ENCODE assay signal across 37 cellular contexts in genomic region chr1:4486408-4487120, GRCh38.
"Had no signal": no experiment of that assay in that cellular context is flagged by ENCODE, and none has a peak within 500 bp of the region (broad histone marks: within the 10 kb centered on the region; RNA-seq: fewer than 3 reads in every experiment).

No MANE protein-coding gene starts in this region.

- H3K4me3 ChIP-seq: MG63, Peyer's patch had no signal

- H3K27ac ChIP-seq: brain microvascular endothelial cell, Peyer's patch, VCaP had no signal

- DNase-seq: activated B cell treated with CpG ODN at 0.5 μM for 24 hours; activated CD4-positive, alpha-beta T cell treated with anti-CD3 and anti-CD28 coated beads for 4 hours; activated CD4-positive, CD25-positive, alpha-beta regulatory T cell treated with anti-CD3 and anti-CD28 coated beads, Interleukin-2, amount 50 U/mL, for 72 hours; activated CD8-positive, alpha-beta T cell treated with anti-CD3 and anti-CD28 coated beads for 36 hours; activated gamma-delta T cell treated with Interleukin-2 at 50 U/mL for 16 hours; activated naive CD4-positive, alpha-beta T cell treated with anti-CD3 and anti-CD28 coated beads, Interleukin-2, amount 50 U/mL, for 16 hours; activated naive CD8-positive, alpha-beta T cell treated with anti-CD3 and anti-CD28 coated beads for 36 hours; activated T-cell treated with anti-CD3 and anti-CD28 coated beads, Interleukin-2, amount 50 U/mL, for 1 hour; activated T-cell treated with anti-CD3 and anti-CD28 coated beads, Interleukin-2, amount 50 U/mL, for 72 hours; amniotic stem cell; aorta; brain microvascular endothelial cell; central memory CD4-positive, alpha-beta T cell; Kasumi-1; KG1; MG63; NCI-H1048; NCI-H1105 treated with DMSO at 0.1 percent for 48 hours; NCI-H1436; NCI-H1694 treated with DMSO at 0.1 percent for 48 hours; NCI-H2029; NCI-H2171; NCI-H510A; NCI-H526; NCI-H748 treated with DMSO at 0.1 percent for 48 hours; NK-92 treated with Interleukin-12 subunit alpha and Interleukin-12 subunit beta, amount 100 ng/mL, for 24 hours; PC-3; Peyer's patch; RPMI8226; SIG-M5; SW 1271; T-helper 1 cell; T-helper 2 cell; T-helper 9 cell had no signal

- H3K9me3 ChIP-seq: MG63, Peyer's patch had no signal

- H3K4me1 ChIP-seq: Peyer's patch had no signal

- H3K27me3 ChIP-seq: brain microvascular endothelial cell, MG63, Peyer's patch had no signal

- ATAC-seq: activated CD8-positive, alpha-beta T cell treated with anti-CD3 and anti-CD28 coated beads for 36 hours; activated T-cell treated with anti-CD3 and anti-CD28 coated beads, Interleukin-2, amount 50 U/mL, for 72 hours; activated T-helper 17 cell treated with anti-CD3 and anti-CD28 coated beads, Interleukin-2, amount 50 U/mL, for 72 hours; PC-3; SK-N-SH treated with all-trans-retinoic acid at 6 μM for 48 hours had no signal

- H3K36me3 ChIP-seq: brain microvascular endothelial cell, MG63, Peyer's patch had no signal
